Comparison of ENCODE assay signal across 26 cellular contexts in genomic region chr6:96110878-96111277, GRCh38.
DNase-seq lines count a peak whose midpoint lies in the region; ATAC-seq, FAIRE-seq and TF ChIP-seq lines count a peak whose summit lies in the region.
"Had no signal": no experiment of that assay in that cellular context is flagged by ENCODE, and none has a peak within 500 bp of the region (broad histone marks: within the 10 kb centered on the region; RNA-seq: fewer than 3 reads in every experiment).

No MANE protein-coding gene starts in this region.

- TF ChIP-seq CTCF in mammary epithelial cell (conservative IDR thresholded peaks at IDR 0.05 in 1 of 2, IDR thresholded peaks at IDR 0.05 in 1 of 2; ENCODE audit: extremely low read depth in 1 of 2, insufficient read depth in 1 of 2, low read depth in 1 of 2, low read length in 2 of 2) (no peak), MCF 10A (IDR thresholded peaks at IDR 0.05; ENCODE audit: unreplicated experiment) (no peak), astrocyte (IDR thresholded peaks at IDR 0.05; ENCODE audit: insufficient read depth, low read depth, low read length) (no peak), body of pancreas (IDR thresholded peaks at IDR 0.05) (no peak), adrenal gland (IDR thresholded peaks at IDR 0.05) (no peak)

- H2AFZ ChIP-seq in mammary epithelial cell (ENCODE audit: low read depth, low read length) = no peak overlapping the region
- no peak overlapping the region for H2AFZ ChIP-seq in astrocyte (ENCODE audit: low read depth, low read length)
- H2AFZ ChIP-seq: GM23248 had no signal

- no peak for FAIRE-seq in astrocyte (lab: Jason Lieb, UNC)
- FAIRE-seq: A204.1, GM12878, GM19239, H1 had no signal

- ATAC-seq in body of pancreas = no peak
- no peak for ATAC-seq in SK-N-SH treated with all-trans-retinoic acid at 6 μM for 48 hours
- ATAC-seq: CD8-positive, alpha-beta T cell; GM12878 had no signal

- H4K20me1 ChIP-seq in mammary epithelial cell (ENCODE audit: insufficient read depth, low read length) = no peaks in the 10 kb centered on the region
- H4K20me1 ChIP-seq in astrocyte (ENCODE audit: insufficient read depth, low read length) = no peaks in the 10 kb centered on the region
- H4K20me1 ChIP-seq: BLaER1 had no signal

- no peaks in the 10 kb centered on the region for H3K27me3 ChIP-seq in mammary epithelial cell (ENCODE audit: insufficient read depth, low read length)
- H3K27me3 ChIP-seq in astrocyte (ENCODE audit: insufficient read depth, low read length) = no peaks in the 10 kb centered on the region
- no peaks in the 10 kb centered on the region for H3K27me3 ChIP-seq in body of pancreas
- no peaks in the 10 kb centered on the region for H3K27me3 ChIP-seq in adrenal gland
- H3K27me3 ChIP-seq: BLaER1 had no signal

- TF ChIP-seq POLR2A in body of pancreas (IDR thresholded peaks at IDR 0.05) (no peak), adrenal gland (IDR thresholded peaks at IDR 0.05) (no peak)

- DNase-seq in mammary epithelial cell = peak; percentile 26
- DNase-seq in MCF 10A (ENCODE audit: unreplicated experiment) = no peak
- peak; percentile 1 for DNase-seq in astrocyte (ENCODE audit: low read depth)
- DNase-seq in epithelial cell of prostate (ENCODE audit: low read depth, low spot score) = peak; percentile 50
- DNase-seq in body of pancreas = no peak
- DNase-seq in adrenal gland = no peak
- DNase-seq in NCI-H1436 treated with DMSO at 0.1 percent for 48 hours (lab: John Stamatoyannopoulos, UW) = no peak
- DNase-seq: Caco-2; CD4-positive, CD25-positive, alpha-beta regulatory T cell; CD8-positive, alpha-beta T cell; DMS 273 treated with DMSO at 0.1 percent for 48 hours; DMS79; EL; GDM1; GM23248; H7; HCEC 1CT had no signal

- no peaks in the 10 kb centered on the region for H3K4me1 Mint-ChIP-seq in MCF 10A (ENCODE audit: insufficient read depth, unreplicated experiment)
- no peaks in the 10 kb centered on the region for H3K4me1 Mint-ChIP-seq in astrocyte (ENCODE audit: low read depth, unreplicated experiment)
- H3K4me1 Mint-ChIP-seq: B cell; CD4-positive, CD25-positive, alpha-beta regulatory T cell had no signal

- H3K27me3 Mint-ChIP-seq in MCF 10A (ENCODE audit: insufficient read depth, unreplicated experiment) = no peaks in the 10 kb centered on the region
- no peaks in the 10 kb centered on the region for H3K27me3 Mint-ChIP-seq in astrocyte (ENCODE audit: low read depth, unreplicated experiment)
- H3K27me3 Mint-ChIP-seq: B cell; CD4-positive, CD25-positive, alpha-beta regulatory T cell had no signal

- H3K4me3 ChIP-seq in mammary epithelial cell (replicated peaks in 1 of 3; ENCODE audit: insufficient read depth in 1 of 3, low read depth in 2 of 3, low read length in 3 of 3) (no peak overlapping the region), astrocyte (ENCODE audit: insufficient read depth, low read depth, low read length) (no peak overlapping the region), body of pancreas (no peak overlapping the region), adrenal gland (no peak overlapping the region)
- H3K4me3 ChIP-seq: BLaER1, GM12878, GM23248 had no signal

- H3K79me2 ChIP-seq in mammary epithelial cell (ENCODE audit: insufficient read depth, low read length) = no peaks in the 10 kb centered on the region
- H3K79me2 ChIP-seq in astrocyte (ENCODE audit: insufficient read depth, low read length) = no peaks in the 10 kb centered on the region

- no peak overlapping the region for H3K4me2 ChIP-seq in mammary epithelial cell (ENCODE audit: insufficient read depth, low read depth, low read length)
- no peak overlapping the region for H3K4me2 ChIP-seq in astrocyte (ENCODE audit: low read length)
- H3K4me2 ChIP-seq: BLaER1 had no signal

- H3K27ac Mint-ChIP-seq in MCF 10A (ENCODE audit: low read depth, unreplicated experiment) = no peak overlapping the region
- no peak overlapping the region for H3K27ac Mint-ChIP-seq in astrocyte (ENCODE audit: unreplicated experiment)
- H3K27ac Mint-ChIP-seq: B cell; CD4-positive, CD25-positive, alpha-beta regulatory T cell; CD8-positive, alpha-beta T cell had no signal

- in situ Hi-C loops in mammary epithelial cell (cut with MboI; ENCODE audit: low sequenced_read_pairs in 2 of 2) = no loop called here

- no peaks in the 10 kb centered on the region for H3K9me3 ChIP-seq in mammary epithelial cell (replicated peaks; ENCODE audit: insufficient read depth, low read length)
- H3K9me3 ChIP-seq in astrocyte (ENCODE audit: insufficient read depth, low read depth, low read length) = no peaks in the 10 kb centered on the region
- H3K9me3 ChIP-seq in body of pancreas = no peaks in the 10 kb centered on the region
- no peaks in the 10 kb centered on the region for H3K9me3 ChIP-seq in adrenal gland (replicated peaks in 1 of 3)
- H3K9me3 ChIP-seq: BLaER1, Caco-2 had no signal

- dilution Hi-C loops in mammary epithelial cell (cut with HindIII; ENCODE audit: low sequenced_read_pairs) = no loop called here

- H3K36me3 ChIP-seq in mammary epithelial cell (ENCODE audit: insufficient read depth, low read length) = no peaks in the 10 kb centered on the region
- no peaks in the 10 kb centered on the region for H3K36me3 ChIP-seq in astrocyte (ENCODE audit: insufficient read depth, low read length)
- no peaks in the 10 kb centered on the region for H3K36me3 ChIP-seq in body of pancreas (replicated peaks in 1 of 2; ENCODE audit: insufficient read depth in 1 of 2, low read depth in 2 of 2)
- no peaks in the 10 kb centered on the region for H3K36me3 ChIP-seq in adrenal gland (replicated peaks in 1 of 2)
- H3K36me3 ChIP-seq: BLaER1 had no signal

- CTCF ChIA-PET in mammary epithelial cell (lab: Charles Lee; ENCODE audit: low non-redundant PET) (no interaction called here), MCF 10A (lab: Yijun Ruan, JAX) (interaction anchor here (0.6 kb wide), 1 partner anchor 24 kb away, joined by 3 read pairs; no protein-coding TSS in a partner anchor)

- no peak overlapping the region for H3K4me3 Mint-ChIP-seq in MCF 10A (ENCODE audit: unreplicated experiment)
- H3K4me3 Mint-ChIP-seq in astrocyte (ENCODE audit: unreplicated experiment) = no peak overlapping the region
- H3K4me3 Mint-ChIP-seq: B cell; CD4-positive, CD25-positive, alpha-beta regulatory T cell; CD8-positive, alpha-beta T cell had no signal

- BruUV-seq in mammary epithelial cell (replicated peaks; lab: Mats Ljungman, UMichigan) (no TSS peak), MCF 10A (replicated peaks; lab: Mats Ljungman, UMichigan) (no TSS peak)

- H3K4me1 ChIP-seq in mammary epithelial cell (ENCODE audit: insufficient read depth, low read length) (no peaks in the 10 kb centered on the region), astrocyte (ENCODE audit: insufficient read depth, low read length) (no peaks in the 10 kb centered on the region), body of pancreas (no peaks in the 10 kb centered on the region), adrenal gland (replicated peaks in 1 of 2) (no peaks in the 10 kb centered on the region)
- H3K4me1 ChIP-seq: BLaER1, Caco-2 had no signal

- H3K9me3 Mint-ChIP-seq in MCF 10A (ENCODE audit: unreplicated experiment) = no peaks in the 10 kb centered on the region
- H3K9me3 Mint-ChIP-seq in astrocyte (ENCODE audit: unreplicated experiment) = no peaks in the 10 kb centered on the region
- H3K9me3 Mint-ChIP-seq: CD8-positive, alpha-beta T cell had no signal

- 35% methylated on average over 2 of the region's 2 CpGs for WGBS in mammary epithelial cell (ENCODE audit: low coverage, missing lambda C conversion rate)
- whole genome bisulfite sequencing in body of pancreas, 2 donors = 63 to 66% methylated on average over 2 of the region's 2 CpGs
- WGBS in adrenal gland, 4 donors = 68 to 81% (median 69%) methylated on average over 2 of the region's 2 CpGs

- H3K9ac ChIP-seq in mammary epithelial cell (ENCODE audit: insufficient read depth, low read length) (no peak overlapping the region), astrocyte (ENCODE audit: low read length) (no peak overlapping the region)
- H3K9ac ChIP-seq: BLaER1, GM23248 had no signal

- intact Hi-C loops in mammary epithelial cell (cut with micrococcal nuclease) = no loop called here
- intact Hi-C loops in MCF 10A (cut with micrococcal nuclease) = no loop called here
- intact Hi-C loops in body of pancreas (cut with DNase I) = no loop called here
- intact Hi-C loops in adrenal gland (cut with DNase I) = no loop called here

- H3K27ac ChIP-seq in mammary epithelial cell (ENCODE audit: insufficient read depth, low read depth, low read length) (no peak overlapping the region), astrocyte (ENCODE audit: low read depth, low read length) (no peak overlapping the region), epithelial cell of prostate (peak overlapping the region; percentile 8), body of pancreas (no peak overlapping the region), adrenal gland (no peak overlapping the region)
- H3K27ac ChIP-seq: 22Rv1, BLaER1, C4-2B, GM23248 had no signal

- POLR2A ChIA-PET in MCF 10A (lab: Yijun Ruan, JAX) = no interaction called here

- H3K36me3 Mint-ChIP-seq in MCF 10A (ENCODE audit: insufficient read depth, unreplicated experiment) = no peaks in the 10 kb centered on the region
- no peaks in the 10 kb centered on the region for H3K36me3 Mint-ChIP-seq in astrocyte (ENCODE audit: low read depth, unreplicated experiment)
- H3K36me3 Mint-ChIP-seq: CD4-positive, CD25-positive, alpha-beta regulatory T cell; CD8-positive, alpha-beta T cell had no signal

TF ChIP-seq in SK-N-SH treated with all-trans-retinoic acid at 6 μM for 48 hours, 23 proteins besides CTCF, POLR2A, EP300 and RAD21 (continues in another document):
- TF ChIP-seq ZC3H10 (CRISPR knock-in tag; IDR thresholded peaks at IDR 0.05) (no peak), ZFP3 (CRISPR knock-in tag; IDR thresholded peaks at IDR 0.05) (no peak), PATZ1 (CRISPR knock-in tag; IDR thresholded peaks at IDR 0.05; ENCODE audit: borderline replicate concordance) (no peak), SNAI2 (CRISPR knock-in tag; IDR thresholded peaks at IDR 0.05) (no peak)

Comparison
In these comparisons a context has a peak if more than half of its experiments do, and no peak if none do; other contexts are left out.
1. DNase-seq: peak in mammary epithelial cell (single experiment), astrocyte (single experiment) and epithelial cell of prostate (single experiment); none in MCF 10A (single experiment), body of pancreas (0 of 4), adrenal gland (0 of 7) and NCI-H1436 treated with DMSO at 0.1 percent for 48 hours (single experiment).